Comparison of ENCODE assay signal across 2 cellular contexts in genomic region chr19:38339001-38339400, GRCh38. TPM values are rescaled to one million over a fixed set of nuclear protein-coding genes. Genes with fewer than 3 reads are reported as not detected.
"Had no signal": no experiment of that assay in that cellular context is flagged by ENCODE, and none has a peak within 500 bp of the region (broad histone marks: within the 10 kb centered on the region; RNA-seq: fewer than 3 reads in every experiment).

No MANE protein-coding gene starts in this region.

RNA-seq across cellular contexts. Expression of gene CATSPERG, which starts 3.4 kb away (rescaled TPM):
- total RNA-seq: smooth muscle cell had no signal

RNA-seq across cellular contexts. Expression of gene C19orf33, which starts 35.0 kb away (rescaled TPM):
- total RNA-seq: activated CD4-positive, alpha-beta T cell treated with anti-CD3 and anti-CD28 coated beads for 36 hours had no signal
